ENCODE assay signal across 2 cellular contexts in genomic region chr15:85389774-85390173, GRCh38.
TF ChIP-seq lines count a peak whose summit lies in the region.

No MANE protein-coding gene starts in this region.

TF ChIP-seq in HepG2, 621 proteins besides CTCF, POLR2A, EP300 and RAD21:
- no peak for TF ChIP-seq RXRB (CRISPR knock-in tag; IDR thresholded peaks at IDR 0.05; ENCODE audit: borderline replicate concordance)
- no peak for TF ChIP-seq NR1H2 (CRISPR knock-in tag; IDR thresholded peaks at IDR 0.05; ENCODE audit: borderline replicate concordance, low read depth)
- TF ChIP-seq MLXIP (CRISPR knock-in tag; IDR thresholded peaks at IDR 0.05; ENCODE audit: borderline replicate concordance), result no peak
- TF ChIP-seq ZFP36L1 (CRISPR knock-in tag; IDR thresholded peaks at IDR 0.05), result no peak
- TF ChIP-seq, protein P1, sequence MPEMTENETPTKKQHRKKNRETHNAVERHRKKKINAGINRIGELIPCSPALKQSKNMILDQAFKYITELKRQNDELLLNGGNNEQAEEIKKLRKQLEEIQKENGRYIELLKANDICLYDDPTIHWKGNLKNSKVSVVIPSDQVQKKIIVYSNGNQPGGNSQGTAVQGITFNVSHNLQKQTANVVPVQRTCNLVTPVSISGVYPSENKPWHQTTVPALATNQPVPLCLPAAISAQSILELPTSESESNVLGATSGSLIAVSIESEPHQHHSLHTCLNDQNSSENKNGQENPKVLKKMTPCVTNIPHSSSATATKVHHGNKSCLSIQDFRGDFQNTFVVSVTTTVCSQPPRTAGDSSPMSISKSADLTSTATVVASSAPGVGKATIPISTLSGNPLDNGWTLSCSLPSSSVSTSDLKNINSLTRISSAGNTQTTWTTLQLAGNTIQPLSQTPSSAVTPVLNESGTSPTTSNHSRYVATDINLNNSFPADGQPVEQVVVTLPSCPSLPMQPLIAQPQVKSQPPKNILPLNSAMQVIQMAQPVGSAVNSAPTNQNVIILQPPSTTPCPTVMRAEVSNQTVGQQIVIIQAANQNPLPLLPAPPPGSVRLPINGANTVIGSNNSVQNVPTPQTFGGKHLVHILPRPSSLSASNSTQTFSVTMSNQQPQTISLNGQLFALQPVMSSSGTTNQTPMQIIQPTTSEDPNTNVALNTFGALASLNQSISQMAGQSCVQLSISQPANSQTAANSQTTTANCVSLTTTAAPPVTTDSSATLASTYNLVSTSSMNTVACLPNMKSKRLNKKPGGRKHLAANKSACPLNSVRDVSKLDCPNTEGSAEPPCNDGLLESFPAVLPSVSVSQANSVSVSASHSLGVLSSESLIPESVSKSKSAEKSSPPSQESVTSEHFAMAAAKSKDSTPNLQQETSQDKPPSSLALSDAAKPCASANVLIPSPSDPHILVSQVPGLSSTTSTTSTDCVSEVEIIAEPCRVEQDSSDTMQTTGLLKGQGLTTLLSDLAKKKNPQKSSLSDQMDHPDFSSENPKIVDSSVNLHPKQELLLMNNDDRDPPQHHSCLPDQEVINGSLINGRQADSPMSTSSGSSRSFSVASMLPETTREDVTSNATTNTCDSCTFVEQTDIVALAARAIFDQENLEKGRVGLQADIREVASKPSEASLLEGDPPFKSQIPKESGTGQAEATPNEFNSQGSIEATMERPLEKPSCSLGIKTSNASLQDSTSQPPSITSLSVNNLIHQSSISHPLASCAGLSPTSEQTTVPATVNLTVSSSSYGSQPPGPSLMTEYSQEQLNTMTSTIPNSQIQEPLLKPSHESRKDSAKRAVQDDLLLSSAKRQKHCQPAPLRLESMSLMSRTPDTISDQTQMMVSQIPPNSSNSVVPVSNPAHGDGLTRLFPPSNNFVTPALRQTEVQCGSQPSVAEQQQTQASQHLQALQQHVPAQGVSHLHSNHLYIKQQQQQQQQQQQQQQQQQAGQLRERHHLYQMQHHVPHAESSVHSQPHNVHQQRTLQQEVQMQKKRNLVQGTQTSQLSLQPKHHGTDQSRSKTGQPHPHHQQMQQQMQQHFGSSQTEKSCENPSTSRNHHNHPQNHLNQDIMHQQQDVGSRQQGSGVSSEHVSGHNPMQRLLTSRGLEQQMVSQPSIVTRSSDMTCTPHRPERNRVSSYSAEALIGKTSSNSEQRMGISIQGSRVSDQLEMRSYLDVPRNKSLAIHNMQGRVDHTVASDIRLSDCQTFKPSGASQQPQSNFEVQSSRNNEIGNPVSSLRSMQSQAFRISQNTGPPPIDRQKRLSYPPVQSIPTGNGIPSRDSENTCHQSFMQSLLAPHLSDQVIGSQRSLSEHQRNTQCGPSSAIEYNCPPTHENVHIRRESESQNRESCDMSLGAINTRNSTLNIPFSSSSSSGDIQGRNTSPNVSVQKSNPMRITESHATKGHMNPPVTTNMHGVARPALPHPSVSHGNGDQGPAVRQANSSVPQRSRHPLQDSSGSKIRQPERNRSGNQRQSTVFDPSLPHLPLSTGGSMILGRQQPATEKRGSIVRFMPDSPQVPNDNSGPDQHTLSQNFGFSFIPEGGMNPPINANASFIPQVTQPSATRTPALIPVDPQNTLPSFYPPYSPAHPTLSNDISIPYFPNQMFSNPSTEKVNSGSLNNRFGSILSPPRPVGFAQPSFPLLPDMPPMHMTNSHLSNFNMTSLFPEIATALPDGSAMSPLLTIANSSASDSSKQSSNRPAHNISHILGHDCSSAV (CRISPR knock-in tag; IDR thresholded peaks at IDR 0.05; ENCODE audit: borderline replicate concordance), result no peak
- no peak for TF ChIP-seq ZNF343 (CRISPR knock-in tag; IDR thresholded peaks at IDR 0.05)
- TF ChIP-seq ZNF660 (CRISPR knock-in tag; IDR thresholded peaks at IDR 0.05; ENCODE audit: borderline replicate concordance, low read depth), result no peak
- TF ChIP-seq, protein P2, sequence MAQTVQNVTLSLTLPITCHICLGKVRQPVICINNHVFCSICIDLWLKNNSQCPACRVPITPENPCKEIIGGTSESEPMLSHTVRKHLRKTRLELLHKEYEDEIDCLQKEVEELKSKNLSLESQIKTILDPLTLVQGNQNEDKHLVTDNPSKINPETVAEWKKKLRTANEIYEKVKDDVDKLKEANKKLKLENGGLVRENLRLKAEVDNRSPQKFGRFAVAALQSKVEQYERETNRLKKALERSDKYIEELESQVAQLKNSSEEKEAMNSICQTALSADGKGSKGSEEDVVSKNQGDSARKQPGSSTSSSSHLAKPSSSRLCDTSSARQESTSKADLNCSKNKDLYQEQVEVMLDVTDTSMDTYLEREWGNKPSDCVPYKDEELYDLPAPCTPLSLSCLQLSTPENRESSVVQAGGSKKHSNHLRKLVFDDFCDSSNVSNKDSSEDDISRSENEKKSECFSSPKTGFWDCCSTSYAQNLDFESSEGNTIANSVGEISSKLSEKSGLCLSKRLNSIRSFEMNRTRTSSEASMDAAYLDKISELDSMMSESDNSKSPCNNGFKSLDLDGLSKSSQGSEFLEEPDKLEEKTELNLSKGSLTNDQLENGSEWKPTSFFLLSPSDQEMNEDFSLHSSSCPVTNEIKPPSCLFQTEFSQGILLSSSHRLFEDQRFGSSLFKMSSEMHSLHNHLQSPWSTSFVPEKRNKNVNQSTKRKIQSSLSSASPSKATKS (CRISPR knock-in tag; IDR thresholded peaks at IDR 0.05), result no peak
- peak; percentile 54; the same call in 1 of the 2 replicates for TF ChIP-seq CEBPB (IDR thresholded peaks at IDR 0.05; ENCODE audit: borderline replicate concordance, low read depth, low read length)
- no peak for TF ChIP-seq ZNF263 (CRISPR knock-in tag; IDR thresholded peaks at IDR 0.05)
- no peak for TF ChIP-seq ZNF605 (CRISPR knock-in tag; IDR thresholded peaks at IDR 0.05)
- peak; percentile 12; the same call in 1 of the 2 replicates for TF ChIP-seq FOSL2 (CRISPR knock-in tag; IDR thresholded peaks at IDR 0.05)

TF ChIP-seq in IMR-90, 13 proteins besides CTCF, POLR2A, EP300 and RAD21:
- TF ChIP-seq CEBPB (IDR thresholded peaks at IDR 0.05; ENCODE audit: low read depth, low read length), result peak; percentile 37; the same call in 1 of the 2 replicates
- no peak for TF ChIP-seq MXI1 (IDR thresholded peaks at IDR 0.05; ENCODE audit: borderline replicate concordance, low read depth, low read length)
TF ChIP-seq in IMR-90: peak in this region for 1.
